Comparison of ENCODE assay signal across 15 cellular contexts in the genomic region with DNA sequence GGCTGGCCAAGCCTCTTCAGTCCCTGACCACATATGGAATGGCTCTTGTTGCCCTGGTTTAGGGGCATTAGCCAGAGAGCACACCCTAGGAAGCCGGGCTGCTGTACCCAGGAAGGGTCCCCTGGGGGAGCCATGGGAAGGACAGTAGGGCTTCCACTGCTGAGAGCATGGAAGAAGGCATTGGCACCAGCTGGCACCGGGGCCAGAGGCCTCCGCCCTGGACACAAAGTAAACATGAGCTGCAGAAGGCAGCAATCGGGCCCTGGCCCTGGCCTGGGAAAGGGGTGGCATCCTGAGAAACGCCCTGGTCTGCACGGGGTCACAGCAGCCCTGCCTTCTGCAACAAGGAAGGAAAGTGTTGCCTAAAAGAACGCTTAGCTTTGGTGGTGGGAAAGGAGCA. TPM values are rescaled to one million over a fixed set of nuclear protein-coding genes. Genes with fewer than 3 reads are reported as not detected.
A peak's percentile ranks its signal among the peaks of the same experiment; 100 is the strongest.
DNase-seq lines count a peak whose midpoint lies in the region; ATAC-seq, FAIRE-seq and TF ChIP-seq lines count a peak whose summit lies in the region.
"Had no signal": no experiment of that assay in that cellular context is flagged by ENCODE, and none has a peak within 500 bp of the region (broad histone marks: within the 10 kb centered on the region; RNA-seq: fewer than 3 reads in every experiment).

No MANE protein-coding gene starts in this region.

- TF ChIP-seq CTCF in cardiac muscle cell (IDR thresholded peaks at IDR 0.05; ENCODE audit: low read depth, low read length) (no peak), dorsolateral prefrontal cortex (IDR thresholded peaks at IDR 0.05 in 54 of 56, conservative IDR thresholded peaks at IDR 0.05 in 2 of 56; ENCODE audit: low read depth in 1 of 56, partially characterized antibody in 56 of 56) (no peak), neural progenitor cell (IDR thresholded peaks at IDR 0.05) (no peak), transverse colon (IDR thresholded peaks at IDR 0.05) (no peak), BE2C (IDR thresholded peaks at IDR 0.05; ENCODE audit: low read depth, low read length) (no peak)

- H3K4me1 ChIP-seq in cardiac muscle cell (ENCODE audit: low read depth) (no peaks in the 10 kb centered on the region), neural progenitor cell (peaks cover 12% of the 10 kb centered on the region), transverse colon (peaks cover 32 to 61% (median 56%) of the 10 kb centered on the region in 4 donors), BE2C (peaks cover 4% of the 10 kb centered on the region)

- H3K36me3 ChIP-seq in cardiac muscle cell: no peaks in the 10 kb centered on the region
- no peaks in the 10 kb centered on the region for H3K36me3 ChIP-seq in neural progenitor cell
- no peaks in the 10 kb centered on the region for H3K36me3 ChIP-seq in transverse colon
- no peaks in the 10 kb centered on the region for H3K36me3 ChIP-seq in BE2C

- H3K79me2 ChIP-seq in neural progenitor cell (ENCODE audit: low read depth): no peaks in the 10 kb centered on the region

- in situ Hi-C loops in transverse colon (cut with MboI; ENCODE audit: low pct_ligation_motif_present in 1 of 4, low pct_unique_long_range_greater_than_20kb in 1 of 4, low sequenced_read_pairs in 3 of 4): loop anchor here in 1 of 4 donors (25.0 kb wide), 1 partner anchor 214 kb away; no protein-coding TSS in a partner anchor

- peak overlapping the region; percentile 79 for H3K27ac Mint-ChIP-seq in neural progenitor cell
- H3K27ac Mint-ChIP-seq: activated CD4-positive, alpha-beta memory T cell treated with anti-CD3 and anti-CD28 coated beads, Interleukin-2, amount 10 ng/mL, durations not matched to agents 7 days and 5 days had no signal

- H3K9me3 ChIP-seq in cardiac muscle cell (ENCODE audit: low read depth) (no peaks in the 10 kb centered on the region), neural progenitor cell (ENCODE audit: low read depth) (no peaks in the 10 kb centered on the region), transverse colon (no peaks in the 10 kb centered on the region), BE2C (no peaks in the 10 kb centered on the region)

- WGBS in transverse colon (ENCODE audit: low coverage in 1 of 2), 2 donors: 36 to 49% methylated on average over 3 to 7 of the region's 7 CpGs

- H3K27me3 ChIP-seq in cardiac muscle cell (no peaks in the 10 kb centered on the region), dorsolateral prefrontal cortex (no peaks in the 10 kb centered on the region), neural progenitor cell (no peaks in the 10 kb centered on the region), transverse colon (no peaks in the 10 kb centered on the region), BE2C (no peaks in the 10 kb centered on the region)

- H3K9ac ChIP-seq in neural progenitor cell: no peak overlapping the region

- H3K4me3 ChIP-seq in cardiac muscle cell (no peak overlapping the region), dorsolateral prefrontal cortex (no peak overlapping the region), neural progenitor cell (no peak overlapping the region), transverse colon (no peak overlapping the region), BE2C (ENCODE audit: low read depth, low read length) (no peak overlapping the region)

- peaks cover 50% of the 10 kb centered on the region for H3K4me1 Mint-ChIP-seq in neural progenitor cell
- H3K4me1 Mint-ChIP-seq: central memory CD8-positive, alpha-beta T cell had no signal

- H3K27me3 Mint-ChIP-seq in neural progenitor cell (ENCODE audit: insufficient read depth, low read depth): peaks cover 2% of the 10 kb centered on the region
- H3K27me3 Mint-ChIP-seq: activated CD4-positive, alpha-beta memory T cell treated with anti-CD3 and anti-CD28 coated beads, Interleukin-2, amount 10 ng/mL, durations not matched to agents 7 days and 5 days; central memory CD8-positive, alpha-beta T cell had no signal

- intact Hi-C loops in Right ventricle myocardium inferior (cut with DNase I): no loop called here
- intact Hi-C loops in dorsolateral prefrontal cortex (cut with DNase I): no loop called here
- intact Hi-C loops in transverse colon (cut with DNase I; ENCODE audit: low total_unique reads): no loop called here

- H4K20me1 ChIP-seq in neural progenitor cell (ENCODE audit: low read depth): no peaks in the 10 kb centered on the region

- H2AFZ ChIP-seq in neural progenitor cell (replicated peaks): no peak overlapping the region

- DNase-seq in cardiac muscle cell (ENCODE audit: low read depth in 1 of 2, low spot score in 1 of 2) (no peak), Right ventricle myocardium inferior (ENCODE audit: missing footprints) (no peak), dorsolateral prefrontal cortex (no peak), neural progenitor cell (ENCODE audit: low spot score) (no peak), transverse colon (peak; percentile 33), BE2C (no peak), frontal cortex (ENCODE audit: low spot score in 2 of 2) (no peak)
- no peak for DNase-seq in stimulated activated CD4-positive, alpha-beta T cell treated with anti-CD3 and anti-CD28 coated beads, Interleukin-4, amount 100 ng/mL, for 1 hour
- DNase-seq: activated CD4-positive, alpha-beta memory T cell treated with anti-CD3 and anti-CD28 coated beads, Interleukin-2, amount 10 ng/mL, durations not matched to agents 7 days and 5 days; activated effector memory CD4-positive, alpha-beta T cell treated with Interleukin-2 at 50 U/mL for 16 hours; DMS153; KBM-7; NCI-H1694; NCI-H526 had no signal

- H3K36me3 Mint-ChIP-seq in neural progenitor cell: peaks cover under 1% of the 10 kb centered on the region

- no peak overlapping the region for H3K4me2 ChIP-seq in neural progenitor cell

- no peak overlapping the region for H3K4me3 Mint-ChIP-seq in neural progenitor cell
- H3K4me3 Mint-ChIP-seq: activated CD4-positive, alpha-beta memory T cell treated with anti-CD3 and anti-CD28 coated beads, Interleukin-2, amount 10 ng/mL, durations not matched to agents 7 days and 5 days; central memory CD8-positive, alpha-beta T cell had no signal

- H3K27ac ChIP-seq in cardiac muscle cell (peak overlapping the region; percentile 63), dorsolateral prefrontal cortex (peak overlapping the region in 46 of 59 donors; percentile 1 to 93 (median 84)), neural progenitor cell (no peak overlapping the region), transverse colon (peak overlapping the region; percentile 83 to 91 (median 86))

- no peak for ATAC-seq in Right ventricle myocardium inferior

- H3F3A ChIP-seq in neural progenitor cell (ENCODE audit: low read depth): peaks cover 4% of the 10 kb centered on the region

- no peak for TF ChIP-seq POLR2A in transverse colon (IDR thresholded peaks at IDR 0.05)

- FAIRE-seq in frontal cortex (lab: Jason Lieb, UNC): no peak

- H3K9me3 Mint-ChIP-seq in neural progenitor cell: no peaks in the 10 kb centered on the region
- H3K9me3 Mint-ChIP-seq: activated CD4-positive, alpha-beta memory T cell treated with anti-CD3 and anti-CD28 coated beads, Interleukin-2, amount 10 ng/mL, durations not matched to agents 7 days and 5 days; central memory CD8-positive, alpha-beta T cell had no signal

- no peak for TF ChIP-seq EP300 in transverse colon (IDR thresholded peaks at IDR 0.05; ENCODE audit: low read depth)

RNA-seq across cellular contexts. Expression of gene VAC14, which starts 49.4 kb away (rescaled TPM):
- total RNA-seq in cardiac muscle cell (62.8 and 86.6 TPM in 2 replicates), Right ventricle myocardium inferior (21.7 TPM), dorsolateral prefrontal cortex (10 to 100 TPM; 26.2 to 47.6 (median 36.9) TPM), neural progenitor cell (ENCODE audit: low replicate concordance) (16.1 and 50.3 TPM in 2 replicates), transverse colon (100 to 1,000 TPM in 1 of 4 donors, 10 to 100 TPM in 3; 37.2 to 270 (median 64.3) TPM), frontal cortex (13.0 TPM)
- polyA plus RNA-seq in cardiac muscle cell: 63.9 and 78.9 TPM in 2 replicates
- 24.1 TPM for polyA plus RNA-seq in BE2C (2012; ENCODE audit: insufficient read depth, insufficient read length, low read depth)
